Comparison of ENCODE assay signal across 1 cellular context in the genomic region with DNA sequence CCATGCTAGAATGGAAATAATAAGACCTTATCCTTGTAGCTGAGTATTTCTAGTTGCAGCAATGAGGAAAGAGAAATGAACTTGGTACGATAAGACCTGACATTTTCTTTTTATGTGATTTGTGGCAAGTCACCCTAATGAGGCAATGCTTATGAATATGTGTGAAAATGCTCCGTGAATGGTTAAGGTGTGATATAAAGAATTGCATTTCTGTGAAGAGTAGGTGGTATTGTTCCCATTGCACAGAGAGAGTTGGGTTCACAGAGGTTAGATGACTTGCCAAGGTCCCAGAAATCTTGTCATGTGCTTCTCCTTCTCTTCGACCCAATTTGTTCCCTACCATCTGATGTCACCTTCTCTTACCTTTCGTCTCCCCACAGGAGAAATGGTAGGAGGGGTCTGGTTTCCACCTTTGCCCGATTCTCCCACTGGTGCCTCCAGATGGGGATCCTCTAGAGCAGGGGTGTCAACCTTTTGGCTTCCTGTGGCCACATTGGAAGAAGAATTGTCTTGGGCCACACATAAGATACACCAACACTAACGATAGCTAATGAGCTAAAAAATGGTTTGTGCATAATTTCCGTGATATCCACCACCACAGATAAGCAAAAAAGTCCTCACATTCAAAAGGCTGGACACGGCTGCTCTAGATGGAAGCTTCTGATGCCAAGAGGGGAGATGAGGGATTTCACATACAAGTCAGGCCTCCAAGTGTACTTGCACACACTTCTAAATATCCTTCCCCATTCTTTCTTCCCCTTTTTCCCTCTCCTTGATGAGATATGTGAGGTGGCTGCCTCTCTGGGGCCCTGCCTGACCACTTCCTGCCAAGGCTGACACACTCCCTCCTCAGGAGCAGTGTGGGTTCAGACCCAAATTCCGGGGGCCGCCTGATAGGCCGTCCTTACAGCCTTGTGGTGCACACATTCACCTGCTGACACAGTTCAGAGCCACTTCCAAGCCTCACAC.
TF ChIP-seq lines count a peak whose summit lies in the region.

No MANE protein-coding gene starts in this region.

TF ChIP-seq in SK-N-SH, 30 proteins besides CTCF, POLR2A, EP300 and RAD21 (continued from another document):
- TF ChIP-seq, protein P1, sequence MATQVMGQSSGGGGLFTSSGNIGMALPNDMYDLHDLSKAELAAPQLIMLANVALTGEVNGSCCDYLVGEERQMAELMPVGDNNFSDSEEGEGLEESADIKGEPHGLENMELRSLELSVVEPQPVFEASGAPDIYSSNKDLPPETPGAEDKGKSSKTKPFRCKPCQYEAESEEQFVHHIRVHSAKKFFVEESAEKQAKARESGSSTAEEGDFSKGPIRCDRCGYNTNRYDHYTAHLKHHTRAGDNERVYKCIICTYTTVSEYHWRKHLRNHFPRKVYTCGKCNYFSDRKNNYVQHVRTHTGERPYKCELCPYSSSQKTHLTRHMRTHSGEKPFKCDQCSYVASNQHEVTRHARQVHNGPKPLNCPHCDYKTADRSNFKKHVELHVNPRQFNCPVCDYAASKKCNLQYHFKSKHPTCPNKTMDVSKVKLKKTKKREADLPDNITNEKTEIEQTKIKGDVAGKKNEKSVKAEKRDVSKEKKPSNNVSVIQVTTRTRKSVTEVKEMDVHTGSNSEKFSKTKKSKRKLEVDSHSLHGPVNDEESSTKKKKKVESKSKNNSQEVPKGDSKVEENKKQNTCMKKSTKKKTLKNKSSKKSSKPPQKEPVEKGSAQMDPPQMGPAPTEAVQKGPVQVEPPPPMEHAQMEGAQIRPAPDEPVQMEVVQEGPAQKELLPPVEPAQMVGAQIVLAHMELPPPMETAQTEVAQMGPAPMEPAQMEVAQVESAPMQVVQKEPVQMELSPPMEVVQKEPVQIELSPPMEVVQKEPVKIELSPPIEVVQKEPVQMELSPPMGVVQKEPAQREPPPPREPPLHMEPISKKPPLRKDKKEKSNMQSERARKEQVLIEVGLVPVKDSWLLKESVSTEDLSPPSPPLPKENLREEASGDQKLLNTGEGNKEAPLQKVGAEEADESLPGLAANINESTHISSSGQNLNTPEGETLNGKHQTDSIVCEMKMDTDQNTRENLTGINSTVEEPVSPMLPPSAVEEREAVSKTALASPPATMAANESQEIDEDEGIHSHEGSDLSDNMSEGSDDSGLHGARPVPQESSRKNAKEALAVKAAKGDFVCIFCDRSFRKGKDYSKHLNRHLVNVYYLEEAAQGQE (IDR thresholded peaks at IDR 0.05; ENCODE audit: low read depth, low read length), result no peak
